17 cellular contexts compared by ENCODE assay signal in the genomic region with DNA sequence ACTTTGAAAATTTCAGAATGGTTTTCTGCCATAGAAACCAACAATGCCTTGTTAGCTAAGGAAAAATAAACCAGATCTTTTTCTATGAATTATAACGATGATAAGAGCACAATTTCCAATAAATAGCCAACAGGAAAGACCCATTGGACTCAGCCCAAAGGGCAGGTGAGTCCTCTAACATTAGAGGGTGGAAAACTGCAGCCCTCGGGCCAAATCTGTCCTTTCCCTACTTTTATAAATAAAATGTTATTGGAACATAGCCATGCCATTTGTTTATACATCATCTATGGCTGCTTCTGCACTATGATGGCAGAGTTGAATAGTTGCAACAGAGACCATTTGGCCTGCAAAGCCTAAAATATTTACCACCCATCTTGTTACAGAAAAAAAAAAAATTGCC.
DNase-seq lines count a peak whose midpoint lies in the region; ATAC-seq and TF ChIP-seq lines count a peak whose summit lies in the region.
"Had no signal": no experiment of that assay in that cellular context is flagged by ENCODE, and none has a peak within 500 bp of the region (broad histone marks: within the 10 kb centered on the region; RNA-seq: fewer than 3 reads in every experiment).

No MANE protein-coding gene starts in this region.

- CTCF ChIA-PET in activated CD4-positive, alpha-beta memory T cell treated with anti-CD3 and anti-CD28 coated beads, Interleukin-2, amount 10 ng/mL, durations not matched to agents 7 days and 5 days (lab: Charles Lee) = no interaction called here

- no peak overlapping the region for H2BK5ac ChIP-seq in mesendoderm (ENCODE audit: low read length)

- no peak for ATAC-seq in GM21381 (IDR thresholded peaks at IDR 0.05; ENCODE audit: unreplicated experiment)
- ATAC-seq: CD8-positive, alpha-beta T cell; GM12878; K562 had no signal

- no peak overlapping the region for H3K18ac ChIP-seq in mesendoderm (ENCODE audit: low read length)

- no peak overlapping the region for H3K4ac ChIP-seq in mesendoderm (ENCODE audit: low read depth, low read length)

- H3K36me3 ChIP-seq in HUES64 (ENCODE audit: insufficient read depth, low read length) (no peaks in the 10 kb centered on the region), endodermal cell (ENCODE audit: control insufficient read depth, insufficient read depth, low read length) (no peaks in the 10 kb centered on the region), mesendoderm (ENCODE audit: control insufficient read depth, insufficient read depth, low read length) (no peaks in the 10 kb centered on the region)
- H3K36me3 ChIP-seq: BLaER1 treated with 17β-estradiol and CSF1 and Interleukin-3, amounts not matched to agents 10 nM and 100 nM; HAP-1 had no signal

- POLR2A ChIA-PET in activated CD4-positive, alpha-beta memory T cell treated with anti-CD3 and anti-CD28 coated beads, Interleukin-2, amount 10 ng/mL, durations not matched to agents 7 days and 5 days (lab: Charles Lee) = no interaction called here

- peaks cover 16% of the 10 kb centered on the region for H3K9me3 Mint-ChIP-seq in endodermal cell
- H3K9me3 Mint-ChIP-seq in activated CD4-positive, alpha-beta memory T cell treated with anti-CD3 and anti-CD28 coated beads, Interleukin-2, amount 10 ng/mL, durations not matched to agents 7 days and 5 days = peaks cover 2% of the 10 kb centered on the region

- H3K4me2 ChIP-seq in mesendoderm (ENCODE audit: low read length) = no peak overlapping the region
- H3K4me2 ChIP-seq: BLaER1 treated with 17β-estradiol and CSF1 and Interleukin-3, amounts not matched to agents 10 nM and 100 nM had no signal

- no peak for TF ChIP-seq CTCF in endodermal cell (conservative IDR thresholded peaks at IDR 0.05)

- H3K9me3 ChIP-seq in HUES64 (ENCODE audit: insufficient read depth, low read depth, low read length) = no peaks in the 10 kb centered on the region
- peaks cover 17% of the 10 kb centered on the region for H3K9me3 ChIP-seq in endodermal cell (ENCODE audit: control insufficient read depth, low read length)
- H3K9me3 ChIP-seq: HAP-1 had no signal

- peaks cover 3% of the 10 kb centered on the region for H3K36me3 Mint-ChIP-seq in endodermal cell (ENCODE audit: low read depth)
- H3K36me3 Mint-ChIP-seq in activated CD4-positive, alpha-beta memory T cell treated with anti-CD3 and anti-CD28 coated beads, Interleukin-2, amount 10 ng/mL, durations not matched to agents 7 days and 5 days (ENCODE audit: low read depth) = no peaks in the 10 kb centered on the region
- H3K36me3 Mint-ChIP-seq: CD8-positive, alpha-beta T cell had no signal

- H3K27me3 ChIP-seq in HUES64 (ENCODE audit: insufficient read depth, low read length) (no peaks in the 10 kb centered on the region), endodermal cell (ENCODE audit: control insufficient read depth, insufficient read depth, low read length, poor library complexity, severe bottlenecking) (no peaks in the 10 kb centered on the region), mesendoderm (ENCODE audit: insufficient read depth, low read length, poor library complexity) (no peaks in the 10 kb centered on the region)
- H3K27me3 ChIP-seq: BLaER1 treated with 17β-estradiol and CSF1 and Interleukin-3, amounts not matched to agents 10 nM and 100 nM had no signal

- no peak overlapping the region for H3K9ac ChIP-seq in HUES64 (ENCODE audit: low read depth, low read length)
- H3K9ac ChIP-seq in endodermal cell (ENCODE audit: extremely low read depth, low read length, poor library complexity, severe bottlenecking) = no peak overlapping the region
- H3K9ac ChIP-seq in mesendoderm (ENCODE audit: low read length) = no peak overlapping the region
- H3K9ac ChIP-seq: BLaER1 treated with 17β-estradiol and CSF1 and Interleukin-3, amounts not matched to agents 10 nM and 100 nM had no signal

- no peaks in the 10 kb centered on the region for H3K27me3 Mint-ChIP-seq in endodermal cell (ENCODE audit: insufficient read depth)
- H3K27me3 Mint-ChIP-seq in activated CD4-positive, alpha-beta memory T cell treated with anti-CD3 and anti-CD28 coated beads, Interleukin-2, amount 10 ng/mL, durations not matched to agents 7 days and 5 days = no peaks in the 10 kb centered on the region
- H3K27me3 Mint-ChIP-seq: B cell had no signal

- no peak overlapping the region for H4K8ac ChIP-seq in mesendoderm (ENCODE audit: low read depth, low read length)

- H2AK5ac ChIP-seq in mesendoderm (ENCODE audit: low read length) = no peak overlapping the region

- no peak overlapping the region for H3K23ac ChIP-seq in mesendoderm (ENCODE audit: low read length)

- DNase-seq in endodermal cell (no peak), mesendoderm (no peak), NCI-H2196 treated with DMSO at 0.1 percent for 48 hours (lab: John Stamatoyannopoulos, UW; ENCODE audit: unreplicated experiment) (no peak), EL (no peak)
- DNase-seq in activated CD4-positive, alpha-beta memory T cell treated with anti-CD3 and anti-CD28 coated beads, Interleukin-2, amount 10 ng/mL, durations not matched to agents 7 days and 5 days = no peak
- DNase-seq: Calu3; CD8-positive, alpha-beta T cell; DMS79 treated with DMSO at 0.1 percent for 48 hours; IMR-90 had no signal

- H2BK120ac ChIP-seq in mesendoderm (ENCODE audit: low read depth, low read length) = peak overlapping the region; percentile 97

- H3K4me1 ChIP-seq in HUES64 (ENCODE audit: insufficient read depth, low read length) (peaks cover 23% of the 10 kb centered on the region), endodermal cell (ENCODE audit: control insufficient read depth, insufficient read depth, low read length) (peaks cover 7% of the 10 kb centered on the region), mesendoderm (ENCODE audit: control insufficient read depth, low read depth, low read length) (peaks cover 8% of the 10 kb centered on the region)

- peaks cover 28% of the 10 kb centered on the region for H3K4me1 Mint-ChIP-seq in endodermal cell
- no peaks in the 10 kb centered on the region for H3K4me1 Mint-ChIP-seq in activated CD4-positive, alpha-beta memory T cell treated with anti-CD3 and anti-CD28 coated beads, Interleukin-2, amount 10 ng/mL, durations not matched to agents 7 days and 5 days
- H3K4me1 Mint-ChIP-seq: B cell had no signal

- H3K27ac Mint-ChIP-seq in endodermal cell = no peak overlapping the region
- H3K27ac Mint-ChIP-seq in activated CD4-positive, alpha-beta memory T cell treated with anti-CD3 and anti-CD28 coated beads, Interleukin-2, amount 10 ng/mL, durations not matched to agents 7 days and 5 days = no peak overlapping the region
- H3K27ac Mint-ChIP-seq: B cell; CD8-positive, alpha-beta T cell had no signal

- H3K79me1 ChIP-seq in mesendoderm (ENCODE audit: low read length) = peaks cover 5% of the 10 kb centered on the region

- WGBS in HUES64 = 100% methylated on average over 2 of the region's 2 CpGs
- WGBS in endodermal cell (ENCODE audit: insufficient coverage in 1 of 2, insufficient read length in 1 of 2), 2 experiments = 92% methylated on average over 2 of the region's 2 CpGs; no CpG with 5 or more reads in 1 of the 2 experiments
- WGBS in mesendoderm (ENCODE audit: extremely low coverage, insufficient coverage, low lambda C conversion rate) = no CpG with 5 or more reads among the region's 2 CpGs

- H3K4me3 ChIP-seq in HUES64 (ENCODE audit: low read length) (no peak overlapping the region), endodermal cell (ENCODE audit: low read length) (peak overlapping the region; percentile 68), mesendoderm (ENCODE audit: low read length) (no peak overlapping the region)
- H3K4me3 ChIP-seq: BLaER1 treated with 17β-estradiol and CSF1 and Interleukin-3, amounts not matched to agents 10 nM and 100 nM; GM12878; HAP-1; K562 had no signal

- H3K56ac ChIP-seq in mesendoderm (ENCODE audit: low read length) = no peak overlapping the region

- peak overlapping the region; percentile 59; the same call in 1 of the 2 replicates for H3K27ac ChIP-seq in HUES64 (ENCODE audit: low read depth, low read length)
- H3K27ac ChIP-seq in angular gyrus (ENCODE audit: low read depth, low read length) = peak overlapping the region; percentile 78
- no peak overlapping the region for H3K27ac ChIP-seq in endodermal cell (ENCODE audit: low read depth, low read length)
- H3K27ac ChIP-seq in mesendoderm (ENCODE audit: low read depth, low read length) = no peak overlapping the region
- H3K27ac ChIP-seq: BLaER1 treated with 17β-estradiol and CSF1 and Interleukin-3, amounts not matched to agents 10 nM and 100 nM had no signal

- no peaks in the 10 kb centered on the region for H3K79me2 ChIP-seq in mesendoderm (ENCODE audit: control insufficient read depth, insufficient read depth, low read length)

- no peak overlapping the region for H4K5ac ChIP-seq in mesendoderm (ENCODE audit: low read length)

- H2BK15ac ChIP-seq in mesendoderm (replicated peaks; ENCODE audit: low read depth) = no peak overlapping the region

- no peak overlapping the region for H3K4me3 Mint-ChIP-seq in endodermal cell
- H3K4me3 Mint-ChIP-seq in activated CD4-positive, alpha-beta memory T cell treated with anti-CD3 and anti-CD28 coated beads, Interleukin-2, amount 10 ng/mL, durations not matched to agents 7 days and 5 days = no peak overlapping the region
- H3K4me3 Mint-ChIP-seq: B cell; CD8-positive, alpha-beta T cell had no signal

Comparison
In these comparisons a context has a peak if more than half of its experiments do, and no peak if none do; other contexts are left out.
1. H3K27ac ChIP-seq: peak in HUES64 (single experiment) and angular gyrus (single experiment); none in endodermal cell (single experiment) and mesendoderm (single experiment).